ENCODE assay signal across 21 cellular contexts in the genomic region with DNA sequence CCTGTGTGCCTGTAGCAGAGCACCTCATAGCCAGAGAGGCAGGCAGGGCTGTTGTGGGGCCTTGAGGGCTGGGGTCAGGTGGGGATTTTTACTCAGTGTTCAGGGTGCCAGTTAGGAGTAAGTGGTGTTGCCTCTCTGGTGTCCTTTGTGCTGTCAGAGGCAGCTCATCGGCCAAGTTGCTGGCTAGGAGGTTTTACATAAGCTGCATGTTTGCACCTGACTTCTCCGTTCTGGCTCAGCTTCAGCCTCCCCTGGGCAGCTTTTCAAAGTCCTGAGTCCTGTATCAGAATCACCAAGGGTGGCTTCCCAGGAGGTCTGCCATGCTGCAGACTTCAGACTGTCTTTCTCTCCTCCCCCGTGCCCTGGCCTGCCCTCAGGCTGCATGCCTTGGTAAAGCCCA.
DNase-seq lines count a peak whose midpoint lies in the region; ATAC-seq and TF ChIP-seq lines count a peak whose summit lies in the region.
"Had no signal": no experiment of that assay in that cellular context is flagged by ENCODE, and none has a peak within 500 bp of the region (broad histone marks: within the 10 kb centered on the region; RNA-seq: fewer than 3 reads in every experiment).

No MANE protein-coding gene starts in this region.

- no peak for TF ChIP-seq CTCF in AG04450 (IDR thresholded peaks at IDR 0.05; ENCODE audit: low read depth, low read length)
- no peak for TF ChIP-seq CTCF in psoas muscle (IDR thresholded peaks at IDR 0.05)

- H3K4me1 ChIP-seq in psoas muscle = peaks cover 7% of the 10 kb centered on the region

- H3K9me3 ChIP-seq in AG04450 (ENCODE audit: control insufficient read depth, insufficient read depth, low read length) (no peaks in the 10 kb centered on the region), psoas muscle (no peaks in the 10 kb centered on the region)
- H3K9me3 ChIP-seq: BE2C had no signal

- H3K4me3 ChIP-seq in AG04450 (ENCODE audit: low read depth, low read length) = no peak overlapping the region
- H3K4me3 ChIP-seq in psoas muscle = no peak overlapping the region
- H3K4me3 ChIP-seq: GM23338 had no signal

- DNase-seq in AG04450 (ENCODE audit: low read depth, low spot score) = no peak
- peak; percentile 80 for DNase-seq in cardiac septum (ENCODE audit: low spot score)
- peak; percentile 83 for DNase-seq in left lobe of liver (ENCODE audit: low spot score)
- no peak for DNase-seq in psoas muscle
- DNase-seq in putamen (ENCODE audit: low spot score) = no peak
- DNase-seq in NCI-H2081 treated with DMSO at 0.1 percent for 48 hours (lab: John Stamatoyannopoulos, UW) = no peak
- DNase-seq in hypothalamus (lab: John Stamatoyannopoulos, UW) = no peak
- DNase-seq: 8988T; BE2C; CD4-positive, CD25-positive, alpha-beta regulatory T cell; DMS153; GF-D8; HCEC 1CT; MM.1S; NCI-H1092; NCI-H1436 treated with DMSO at 0.1 percent for 48 hours; NCI-H2029; NCI-H2171; NCI-H526 had no signal

- H3K36me3 ChIP-seq in psoas muscle (ENCODE audit: insufficient read depth in 1 of 2, low read depth in 1 of 2) = peaks cover 0 to 53% of the 10 kb centered on the region in 2 donors
- H3K36me3 ChIP-seq: BE2C had no signal

- H3K27ac ChIP-seq in AG04450 (ENCODE audit: low read depth, low read length) (peak overlapping the region; percentile 11), psoas muscle (no peak overlapping the region)

- CTCF ChIA-PET in AG04450 (lab: Charles Lee) = no interaction called here

- POLR2A ChIA-PET in AG04450 (lab: Yijun Ruan, JAX) = no interaction called here

- H3K27me3 ChIP-seq in AG04450 (ENCODE audit: control insufficient read depth, insufficient read depth, low read length) (no peaks in the 10 kb centered on the region), psoas muscle (ENCODE audit: insufficient read depth in 3 of 3, low read length in 2 of 3) (no peaks in the 10 kb centered on the region)
- H3K27me3 ChIP-seq: BE2C had no signal

- WGBS in psoas muscle, 3 donors = 34 to 57% (median 47%) methylated on average over 3 of the region's 3 CpGs

- intact Hi-C loops in cardiac septum (cut with DNase I) = no loop called here
- intact Hi-C loops in psoas muscle (cut with DNase I) = no loop called here

- peak; percentile 98 for ATAC-seq in left lobe of liver
- peak; percentile 44 to 82 (median 72) for ATAC-seq in psoas muscle
- ATAC-seq in SK-N-SH treated with all-trans-retinoic acid at 6 μM for 48 hours = no peak
- ATAC-seq: GM23338 had no signal

TF ChIP-seq in SK-N-SH treated with all-trans-retinoic acid at 6 μM for 48 hours, 23 proteins besides CTCF, POLR2A, EP300 and RAD21:
- no peak for TF ChIP-seq TCF4 (CRISPR knock-in tag; IDR thresholded peaks at IDR 0.05; ENCODE audit: borderline replicate concordance)
- TF ChIP-seq, protein P1, sequence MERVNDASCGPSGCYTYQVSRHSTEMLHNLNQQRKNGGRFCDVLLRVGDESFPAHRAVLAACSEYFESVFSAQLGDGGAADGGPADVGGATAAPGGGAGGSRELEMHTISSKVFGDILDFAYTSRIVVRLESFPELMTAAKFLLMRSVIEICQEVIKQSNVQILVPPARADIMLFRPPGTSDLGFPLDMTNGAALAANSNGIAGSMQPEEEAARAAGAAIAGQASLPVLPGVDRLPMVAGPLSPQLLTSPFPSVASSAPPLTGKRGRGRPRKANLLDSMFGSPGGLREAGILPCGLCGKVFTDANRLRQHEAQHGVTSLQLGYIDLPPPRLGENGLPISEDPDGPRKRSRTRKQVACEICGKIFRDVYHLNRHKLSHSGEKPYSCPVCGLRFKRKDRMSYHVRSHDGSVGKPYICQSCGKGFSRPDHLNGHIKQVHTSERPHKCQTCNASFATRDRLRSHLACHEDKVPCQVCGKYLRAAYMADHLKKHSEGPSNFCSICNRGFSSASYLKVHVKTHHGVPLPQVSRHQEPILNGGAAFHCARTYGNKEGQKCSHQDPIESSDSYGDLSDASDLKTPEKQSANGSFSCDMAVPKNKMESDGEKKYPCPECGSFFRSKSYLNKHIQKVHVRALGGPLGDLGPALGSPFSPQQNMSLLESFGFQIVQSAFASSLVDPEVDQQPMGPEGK (CRISPR knock-in tag; IDR thresholded peaks at IDR 0.05; ENCODE audit: borderline replicate concordance) = no peak
- TF ChIP-seq, protein P2, sequence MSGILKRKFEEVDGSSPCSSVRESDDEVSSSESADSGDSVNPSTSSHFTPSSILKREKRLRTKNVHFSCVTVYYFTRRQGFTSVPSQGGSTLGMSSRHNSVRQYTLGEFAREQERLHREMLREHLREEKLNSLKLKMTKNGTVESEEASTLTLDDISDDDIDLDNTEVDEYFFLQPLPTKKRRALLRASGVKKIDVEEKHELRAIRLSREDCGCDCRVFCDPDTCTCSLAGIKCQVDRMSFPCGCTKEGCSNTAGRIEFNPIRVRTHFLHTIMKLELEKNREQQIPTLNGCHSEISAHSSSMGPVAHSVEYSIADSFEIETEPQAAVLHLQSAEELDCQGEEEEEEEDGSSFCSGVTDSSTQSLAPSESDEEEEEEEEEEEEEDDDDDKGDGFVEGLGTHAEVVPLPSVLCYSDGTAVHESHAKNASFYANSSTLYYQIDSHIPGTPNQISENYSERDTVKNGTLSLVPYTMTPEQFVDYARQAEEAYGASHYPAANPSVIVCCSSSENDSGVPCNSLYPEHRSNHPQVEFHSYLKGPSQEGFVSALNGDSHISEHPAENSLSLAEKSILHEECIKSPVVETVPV (CRISPR knock-in tag; IDR thresholded peaks at IDR 0.05) = no peak
- no peak for TF ChIP-seq PPARA (CRISPR knock-in tag; IDR thresholded peaks at IDR 0.05; ENCODE audit: borderline replicate concordance)
- no peak for TF ChIP-seq ZFP30 (CRISPR knock-in tag; IDR thresholded peaks at IDR 0.05)
- no peak for TF ChIP-seq ZFP3 (CRISPR knock-in tag; IDR thresholded peaks at IDR 0.05)
- TF ChIP-seq ISL1 (CRISPR knock-in tag; IDR thresholded peaks at IDR 0.05) = no peak
- TF ChIP-seq CSDC2 (CRISPR knock-in tag; IDR thresholded peaks at IDR 0.05) = no peak
- TF ChIP-seq, protein P3, sequence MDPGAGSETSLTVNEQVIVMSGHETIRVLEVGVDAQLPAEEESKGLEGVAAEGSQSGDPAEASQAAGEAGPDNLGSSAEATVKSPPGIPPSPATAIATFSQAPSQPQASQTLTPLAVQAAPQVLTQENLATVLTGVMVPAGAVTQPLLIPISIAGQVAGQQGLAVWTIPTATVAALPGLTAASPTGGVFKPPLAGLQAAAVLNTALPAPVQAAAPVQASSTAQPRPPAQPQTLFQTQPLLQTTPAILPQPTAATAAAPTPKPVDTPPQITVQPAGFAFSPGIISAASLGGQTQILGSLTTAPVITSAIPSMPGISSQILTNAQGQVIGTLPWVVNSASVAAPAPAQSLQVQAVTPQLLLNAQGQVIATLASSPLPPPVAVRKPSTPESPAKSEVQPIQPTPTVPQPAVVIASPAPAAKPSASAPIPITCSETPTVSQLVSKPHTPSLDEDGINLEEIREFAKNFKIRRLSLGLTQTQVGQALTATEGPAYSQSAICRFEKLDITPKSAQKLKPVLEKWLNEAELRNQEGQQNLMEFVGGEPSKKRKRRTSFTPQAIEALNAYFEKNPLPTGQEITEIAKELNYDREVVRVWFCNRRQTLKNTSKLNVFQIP (CRISPR knock-in tag; IDR thresholded peaks at IDR 0.05; ENCODE audit: borderline replicate concordance, low read depth) = no peak
- TF ChIP-seq TSHZ2 (CRISPR knock-in tag; IDR thresholded peaks at IDR 0.05) = no peak
- TF ChIP-seq ZC3H10 (CRISPR knock-in tag; IDR thresholded peaks at IDR 0.05) = no peak
- TF ChIP-seq TOX (CRISPR knock-in tag; IDR thresholded peaks at IDR 0.05; ENCODE audit: borderline replicate concordance) = no peak
- no peak for TF ChIP-seq SNAI2 (CRISPR knock-in tag; IDR thresholded peaks at IDR 0.05)
- no peak for TF ChIP-seq ZNF565 (CRISPR knock-in tag; conservative IDR thresholded peaks at IDR 0.05; ENCODE audit: low read depth)
- TF ChIP-seq GLIS3 (CRISPR knock-in tag; IDR thresholded peaks at IDR 0.05) = no peak
- TF ChIP-seq ZNF70 (CRISPR knock-in tag; IDR thresholded peaks at IDR 0.05) = no peak
- TF ChIP-seq RARB (CRISPR knock-in tag; IDR thresholded peaks at IDR 0.05) = no peak
- no peak for TF ChIP-seq ZNF8 (CRISPR knock-in tag; IDR thresholded peaks at IDR 0.05)
- no peak for TF ChIP-seq BACH2 (CRISPR knock-in tag; IDR thresholded peaks at IDR 0.05; ENCODE audit: borderline replicate concordance)
- TF ChIP-seq ARNTL (CRISPR knock-in tag; IDR thresholded peaks at IDR 0.05; ENCODE audit: borderline replicate concordance, low read depth) = no peak

Comparison
In these comparisons a context has a peak if more than half of its experiments do, and no peak if none do; other contexts are left out.
1. DNase-seq: peak in cardiac septum (single experiment) and left lobe of liver (single experiment); none in AG04450 (single experiment), psoas muscle (0 of 2), putamen (single experiment), NCI-H2081 treated with DMSO at 0.1 percent for 48 hours (single experiment) and hypothalamus (0 of 51).